In genomic region chr5:80010754-80011392, GRCh38 we compare ENCODE assay signal across 21 cellular contexts. TPM values are rescaled to one million over a fixed set of nuclear protein-coding genes. Genes with fewer than 3 reads are reported as not detected.
"Had no signal": no experiment of that assay in that cellular context is flagged by ENCODE, and none has a peak within 500 bp of the region (broad histone marks: within the 10 kb centered on the region; RNA-seq: fewer than 3 reads in every experiment).

No MANE protein-coding gene starts in this region.

- H3K4me3 Mint-ChIP-seq: activated naive CD4-positive, alpha-beta T cell treated with anti-CD3 and anti-CD28 coated beads, Interleukin-2, amount 50 U/mL, for 24 hours; activated T-cell treated with anti-CD3 and anti-CD28 coated beads, Interleukin-2, amount 50 U/mL, for 4 hours; immature natural killer cell; naive thymus-derived CD8-positive, alpha-beta T cell had no signal

- DNase-seq: activated CD4-positive, alpha-beta T cell treated with anti-CD3 and anti-CD28 coated beads for 48 hours; activated CD4-positive, CD25-positive, alpha-beta regulatory T cell; activated CD8-positive, alpha-beta memory T cell treated with anti-CD3 and anti-CD28 coated beads, Interleukin-2, amount 50 U/mL, for 4 hours; activated T-cell treated with anti-CD3 and anti-CD28 coated beads, Interleukin-2, amount 50 U/mL, for 4 hours; effector CD4-positive, alpha-beta T cell; gastrocnemius medialis; immature natural killer cell; kidney glomerular epithelial cell; mesenchymal stem cell; mucosa of descending colon; naive thymus-derived CD8-positive, alpha-beta T cell; pancreas; stimulated activated CD4-positive, alpha-beta T cell treated with anti-CD3 and anti-CD28 coated beads, Interleukin-12 subunit alpha, Interleukin-12 subunit beta, amount 100 ng/mL, for 4 hours; stimulated activated CD4-positive, alpha-beta T cell treated with anti-CD3 and anti-CD28 coated beads, Interleukin-2, amount 100 ng/mL, for 24 hours; stimulated activated naive CD8-positive, alpha-beta T cell treated with anti-CD3 and anti-CD28 coated beads, Interleukin-15, Interleukin-2, amounts not matched to agents 100 U/mL and 50 U/mL, for 24 hours; transverse colon had no signal

- ATAC-seq: activated T-cell treated with anti-CD3 and anti-CD28 coated beads, Interleukin-2, amount 50 U/mL, for 4 hours; gastrocnemius medialis; mucosa of descending colon; naive thymus-derived CD8-positive, alpha-beta T cell; pancreas; stimulated activated naive CD8-positive, alpha-beta T cell treated with anti-CD3 and anti-CD28 coated beads, Interleukin-15, Interleukin-2, amounts not matched to agents 100 U/mL and 50 U/mL, for 24 hours had no signal

- H3K27ac Mint-ChIP-seq: activated naive CD4-positive, alpha-beta T cell treated with anti-CD3 and anti-CD28 coated beads, Interleukin-2, amount 50 U/mL, for 24 hours; immature natural killer cell had no signal

- H3K27me3 ChIP-seq: adrenal gland, breast epithelium, gastrocnemius medialis, pancreas, suprapubic skin, transverse colon, vagina had no signal

- H3K36me3 ChIP-seq: adrenal gland, breast epithelium, gastrocnemius medialis, pancreas, suprapubic skin, transverse colon, vagina had no signal

- H3K4me1 Mint-ChIP-seq: activated naive CD4-positive, alpha-beta T cell treated with anti-CD3 and anti-CD28 coated beads, Interleukin-2, amount 50 U/mL, for 24 hours; immature natural killer cell; naive thymus-derived CD8-positive, alpha-beta T cell had no signal

- H3K4me3 ChIP-seq: adrenal gland, breast epithelium, gastrocnemius medialis, mucosa of descending colon, pancreas, suprapubic skin, transverse colon, vagina had no signal

- H3K9me3 Mint-ChIP-seq: activated naive CD4-positive, alpha-beta T cell treated with anti-CD3 and anti-CD28 coated beads, Interleukin-2, amount 50 U/mL, for 24 hours; activated T-cell treated with anti-CD3 and anti-CD28 coated beads, Interleukin-2, amount 50 U/mL, for 4 hours had no signal

- H3K27me3 Mint-ChIP-seq: activated naive CD4-positive, alpha-beta T cell treated with anti-CD3 and anti-CD28 coated beads, Interleukin-2, amount 50 U/mL, for 24 hours; naive thymus-derived CD8-positive, alpha-beta T cell had no signal

- H3K27ac ChIP-seq: adrenal gland, breast epithelium, gastrocnemius medialis, pancreas, suprapubic skin, transverse colon, vagina had no signal

- H3K9me3 ChIP-seq: adrenal gland, breast epithelium, gastrocnemius medialis, mucosa of descending colon, pancreas, suprapubic skin, transverse colon, vagina had no signal

RNA-seq across cellular contexts. Expression of gene THBS4, which starts 24.3 kb away (rescaled TPM):
- polyA plus RNA-seq: immature natural killer cell had no signal
